8 cellular contexts compared by ENCODE assay signal in the genomic region with DNA sequence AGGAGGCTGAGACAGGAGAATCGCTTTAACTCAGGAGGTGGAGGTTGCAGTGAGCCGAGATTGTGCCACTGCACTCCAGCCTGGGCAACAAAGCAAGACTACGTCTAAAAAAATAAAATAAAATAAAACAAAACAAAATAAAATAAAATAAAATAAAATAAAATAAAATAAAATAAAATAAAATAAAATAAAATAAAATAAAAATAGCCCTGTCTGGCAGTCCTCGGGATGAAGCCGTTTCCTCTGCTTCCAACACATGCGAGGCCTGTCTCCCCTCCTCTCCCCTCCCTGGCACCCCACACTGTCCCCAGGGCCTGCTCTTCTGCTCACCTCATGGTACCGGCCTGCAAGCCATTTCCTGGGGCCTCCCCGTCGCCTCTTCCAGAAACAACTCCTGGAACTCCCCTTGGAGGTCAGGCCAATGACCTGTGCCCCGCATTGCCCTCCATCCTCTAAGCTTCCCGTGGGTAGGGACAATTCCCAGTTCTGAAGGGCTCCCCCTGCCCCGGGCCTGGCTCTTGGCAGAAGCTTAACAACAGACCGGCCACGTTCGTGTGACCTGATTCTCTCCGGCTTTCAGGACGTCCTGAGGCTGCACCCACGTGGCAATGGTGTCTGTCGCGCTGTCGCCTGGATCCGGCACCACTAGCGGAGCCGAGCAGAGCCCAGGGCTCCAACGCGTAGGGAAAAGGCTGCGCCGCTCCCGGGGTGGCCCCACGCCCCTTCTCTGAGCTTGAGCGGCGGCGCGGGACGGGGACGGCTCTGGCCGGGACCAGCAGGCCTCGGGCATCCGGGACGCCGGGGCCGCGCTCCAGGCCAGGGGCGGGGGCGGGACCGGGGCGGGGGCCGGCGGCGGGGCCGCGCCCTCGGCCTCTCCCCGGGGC.
A peak's percentile ranks its signal among the peaks of the same experiment; 100 is the strongest.
DNase-seq lines count a peak whose midpoint lies in the region; ATAC-seq and TF ChIP-seq lines count a peak whose summit lies in the region.

No MANE protein-coding gene starts in this region.

- H3K27ac ChIP-seq in RWPE1: peak overlapping the region; percentile 60
- peak overlapping the region; percentile 36 for H3K27ac ChIP-seq in caudate nucleus (ENCODE audit: low read depth, low read length)

- no peak for TF ChIP-seq CTCF in AG09309 (IDR thresholded peaks at IDR 0.05; ENCODE audit: control insufficient read depth, insufficient read depth, low read depth, low read length, missing control alignments)
- no peak for TF ChIP-seq CTCF in RWPE1 (conservative IDR thresholded peaks at IDR 0.05; ENCODE audit: low read depth)

- peak; percentile 74 for TF ChIP-seq POLR2A in GM19099 (IDR thresholded peaks at IDR 0.05; ENCODE audit: extremely low read depth, insufficient read length, low read depth)

- CTCF ChIA-PET in RWPE1 (lab: Yijun Ruan, JAX): no interaction called here

- DNase-seq in AG09309 (ENCODE audit: low read depth) (no peak), RWPE1 (ENCODE audit: low spot score) (no peak), caudate nucleus (lab: John Stamatoyannopoulos, UW) (peak in 13 of 61 donors; percentile 10 to 64 (median 25)), kidney tubule cell (ENCODE audit: low spot score) (peak; percentile 55), foreskin melanocyte (no peak)
- peak; percentile 11 for DNase-seq in stimulated activated CD8-positive, alpha-beta memory T cell treated with anti-CD3 and anti-CD28 coated beads, Interleukin-12 subunit alpha, Interleukin-12 subunit beta, amount 100 ng/mL, for 24 hours (ENCODE audit: extremely low read depth)

- POLR2A ChIA-PET in RWPE1 (lab: Yijun Ruan, JAX; ENCODE audit: low non-redundant PET): no interaction called here

- ATAC-seq in HG02623 (IDR thresholded peaks at IDR 0.05; ENCODE audit: unreplicated experiment): no peak

- H3K4me3 ChIP-seq in AG09309 (ENCODE audit: control insufficient read depth, low read depth, low read length): peak overlapping the region; percentile 61

Comparison
In these comparisons a context has a peak if more than half of its experiments do, and no peak if none do; other contexts are left out.
1. DNase-seq: peak in kidney tubule cell (single experiment) and stimulated activated CD8-positive, alpha-beta memory T cell treated with anti-CD3 and anti-CD28 coated beads, Interleukin-12 subunit alpha, Interleukin-12 subunit beta, amount 100 ng/mL, for 24 hours (single experiment); none in AG09309 (single experiment), RWPE1 (single experiment) and foreskin melanocyte (single experiment).